ENCODE assay signal across 8 cellular contexts in genomic region chr6:149431905-149432775, GRCh38. TPM values are rescaled to one million over a fixed set of nuclear protein-coding genes. Genes with fewer than 3 reads are reported as not detected.
A peak's percentile ranks its signal among the peaks of the same experiment; 100 is the strongest.
DNase-seq lines count a peak whose midpoint lies in the region; ATAC-seq and TF ChIP-seq lines count a peak whose summit lies in the region.

No MANE protein-coding gene starts in this region.

- no peaks in the 10 kb centered on the region for H3K79me2 ChIP-seq in PC-9 (ENCODE audit: low read depth)

- POLR2A ChIA-PET in PC-9 (lab: Charles Lee; ENCODE audit: unreplicated experiment): no interaction called here

- H3K4me2 ChIP-seq in PC-9: peak overlapping the region; percentile 68

- H3K36me3 ChIP-seq in PC-9 (ENCODE audit: low read depth): no peaks in the 10 kb centered on the region

- H3K9me2 ChIP-seq in PC-9 (ENCODE audit: insufficient read depth): no peaks in the 10 kb centered on the region

- no peaks in the 10 kb centered on the region for H3K9me3 ChIP-seq in PC-9 (ENCODE audit: insufficient read depth, low read depth)

- H3K4me3 ChIP-seq in PC-9: no peak overlapping the region
- no peak overlapping the region for H3K4me3 ChIP-seq in fibroblast of mammary gland (ENCODE audit: control insufficient read depth, low read depth, low read length)

- no peaks in the 10 kb centered on the region for H3K36me3 Mint-ChIP-seq in neural crest cell (ENCODE audit: low read depth)

- DNase-seq in DMS 273 treated with DMSO at 0.1 percent for 48 hours (lab: John Stamatoyannopoulos, UW): peak; percentile 63
- peak; percentile 88 for DNase-seq in KBM-7
- peak; percentile 52 to 79 for DNase-seq in PC-9
- peak; percentile 91 for DNase-seq in activated T-cell treated with anti-CD3 and anti-CD28 coated beads, Interleukin-2, amount 50 U/mL, for 1 hour
- peak; percentile 81 for DNase-seq in fibroblast of mammary gland (ENCODE audit: low read depth)
- peak; percentile 99 for DNase-seq in neural crest cell (ENCODE audit: low read depth, low spot score)
- DNase-seq in stimulated activated naive CD8-positive, alpha-beta T cell treated with anti-CD3 and anti-CD28 coated beads, Interleukin-15, Interleukin-2, amounts not matched to agents 100 U/mL and 50 U/mL, for 24 hours: peak; percentile 93

- no peak overlapping the region for H3K27ac ChIP-seq in PC-9

- H3K9me3 Mint-ChIP-seq in neural crest cell: no peaks in the 10 kb centered on the region

- TF ChIP-seq CTCF in PC-9 (conservative IDR thresholded peaks at IDR 0.05) (peak; percentile 95), fibroblast of mammary gland (conservative IDR thresholded peaks at IDR 0.05; ENCODE audit: control insufficient read depth, insufficient read depth, low read depth, low read length) (peak; percentile 89), neural crest cell (conservative IDR thresholded peaks at IDR 0.05) (peak; percentile 97)

- H3K4me3 Mint-ChIP-seq in neural crest cell: no peak overlapping the region

- H3K27me3 ChIP-seq in PC-9 (ENCODE audit: insufficient read depth, low read depth): no peaks in the 10 kb centered on the region

- H3K4me1 Mint-ChIP-seq in neural crest cell: peaks cover 4% of the 10 kb centered on the region

- H3F3A ChIP-seq in PC-9 (ENCODE audit: insufficient read depth, low read depth): no peaks in the 10 kb centered on the region

- intact Hi-C loops in PC-9 (cut with micrococcal nuclease; ENCODE audit: unreplicated experiment): loop anchor here (1.0 to 10.0 kb wide), 7 partner anchors 65 to 854 kb away; partner anchors contain the start of gene TAB2

- no peak overlapping the region for H2AFZ ChIP-seq in PC-9

- BruUV-seq in PC-9 (replicated peaks; lab: Mats Ljungman, UMichigan): no TSS peak

- CTCF ChIA-PET in PC-9 (lab: Charles Lee): interaction anchor here (0.8 to 1.2 kb wide), 4 partner anchors 22 to 854 kb away, joined by 3 to 5 read pairs (median 4); no protein-coding TSS in a partner anchor

- no peaks in the 10 kb centered on the region; the same call in 1 of the 2 replicates for H3K4me1 ChIP-seq in PC-9 (replicated peaks; ENCODE audit: insufficient read depth)

- H3K27me3 Mint-ChIP-seq in neural crest cell (ENCODE audit: low read depth): no peaks in the 10 kb centered on the region

- no peak overlapping the region for H3K27ac Mint-ChIP-seq in neural crest cell (ENCODE audit: unreplicated experiment)

- in situ Hi-C loops in KBM-7 (cut with MboI; ENCODE audit: low pct_unique_long_range_greater_than_20kb, low sequenced_read_pairs): loop anchor here (25.0 kb wide), 2 partner anchors 345 to 870 kb away; no protein-coding TSS in a partner anchor

- peak; percentile 81 for ATAC-seq in GM21515 (IDR thresholded peaks at IDR 0.05; ENCODE audit: unreplicated experiment)
- peak; percentile 93 for ATAC-seq in stimulated activated naive CD8-positive, alpha-beta T cell treated with anti-CD3 and anti-CD28 coated beads, Interleukin-15, Interleukin-2, amounts not matched to agents 100 U/mL and 50 U/mL, for 24 hours

- no peaks in the 10 kb centered on the region for H4K20me1 ChIP-seq in PC-9 (ENCODE audit: insufficient read depth)

RNA-seq across cellular contexts. Expression of gene SUMO4, which starts 32.1 kb away (rescaled TPM):
- 1.8 TPM in 2 replicates for total RNA-seq in PC-9 (2021)
- total RNA-seq in neural crest cell: 1.8 and 2.4 TPM in 2 replicates

RNA-seq across cellular contexts. Expression of gene ZC3H12D, which starts 52.7 kb away (rescaled TPM):
- total RNA-seq in PC-9 (2021): 0.10 TPM in 1 of 2 replicates, not detected in the other
- 0.14 and 0.16 TPM in 2 replicates for total RNA-seq in neural crest cell
